In the genomic region with DNA sequence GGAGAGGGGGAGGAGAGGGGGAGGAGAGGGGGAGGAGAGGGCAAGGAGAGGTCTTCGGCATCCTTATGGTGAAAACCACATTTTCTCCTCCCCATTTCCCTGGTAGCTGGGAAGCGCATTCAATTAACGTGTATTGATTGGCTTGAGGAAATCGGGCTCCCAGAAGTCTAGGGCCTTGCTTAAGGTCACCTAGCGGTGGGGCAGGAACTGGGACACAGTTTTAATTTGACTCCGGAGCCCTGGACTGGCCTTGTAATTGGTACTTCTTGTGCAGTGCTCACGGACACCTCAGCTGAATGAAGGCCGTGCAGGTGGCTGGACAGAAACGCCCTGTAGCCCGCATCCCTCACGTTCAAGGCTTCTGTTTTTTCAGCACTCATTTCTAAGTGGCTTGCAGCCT, we compare ENCODE assay signal across 24 cellular contexts. TPM values are rescaled to one million over a fixed set of nuclear protein-coding genes. Genes with fewer than 3 reads are reported as not detected.
A peak's percentile ranks its signal among the peaks of the same experiment; 100 is the strongest.
DNase-seq lines count a peak whose midpoint lies in the region; ATAC-seq and TF ChIP-seq lines count a peak whose summit lies in the region.
"Had no signal": no experiment of that assay in that cellular context is flagged by ENCODE, and none has a peak within 500 bp of the region (broad histone marks: within the 10 kb centered on the region; RNA-seq: fewer than 3 reads in every experiment).

No MANE protein-coding gene starts in this region.

- H3K4me3 Mint-ChIP-seq in T-helper 17 cell, result no peak overlapping the region
- no peak overlapping the region for H3K4me3 Mint-ChIP-seq in activated T-helper 2 cell treated with anti-CD3 and anti-CD28 coated beads, Interferon-gamma antibody, Interleukin-2, Interleukin-4, amounts not matched to agents 10 μg/mL and 5 μg/mL and 100 μg/mL, durations not matched to agents 14 hours and 24 hours and 36 hours (ENCODE audit: low read depth)
- H3K4me3 Mint-ChIP-seq: activated CD4-positive, alpha-beta memory T cell treated with anti-CD3 and anti-CD28 coated beads for 36 hours; activated naive CD8-positive, alpha-beta T cell treated with anti-CD3 and anti-CD28 coated beads, Interleukin-2, amount 50 U/mL, for 24 hours; neural progenitor cell had no signal

- H3K9me3 ChIP-seq in gastroesophageal sphincter (no peaks in the 10 kb centered on the region), spleen (peaks cover 0 to 5% (median 0%) of the 10 kb centered on the region in 8 donors), T-helper 17 cell (ENCODE audit: control insufficient read depth, low read length, poor library complexity, severe bottlenecking) (no peaks in the 10 kb centered on the region)
- H3K9me3 ChIP-seq: breast epithelium, gastrocnemius medialis, transverse colon had no signal

- DNase-seq in activated effector memory CD4-positive, alpha-beta T cell treated with anti-CD3 and anti-CD28 coated beads, Interleukin-2, amount 50 U/mL, for 16 hours, result peak; percentile 33
- DNase-seq in activated effector memory CD4-positive, alpha-beta T cell treated with Interleukin-2 at 50 U/mL for 16 hours, result no peak
- DNase-seq in NB4 (ENCODE audit: low read depth) (peak; percentile 57), spleen (peak; percentile 49), T-helper 17 cell (no peak), substantia nigra (lab: John Stamatoyannopoulos, UW) (no peak)
- DNase-seq in activated T-helper 2 cell treated with anti-CD3 and anti-CD28 coated beads, Interferon-gamma antibody, Interleukin-2, Interleukin-4, amounts not matched to agents 10 μg/mL and 5 μg/mL and 100 μg/mL, durations not matched to agents 14 hours and 24 hours and 36 hours (ENCODE audit: low spot score), result no peak
- DNase-seq: activated CD4-positive, alpha-beta memory T cell treated with anti-CD3 and anti-CD28 coated beads for 36 hours; activated naive CD8-positive, alpha-beta T cell treated with anti-CD3 and anti-CD28 coated beads, Interleukin-2, amount 50 U/mL, for 24 hours; activated T-cell treated with anti-CD3 and anti-CD28 coated beads, Interleukin-2, amount 50 U/mL, for 72 hours; gastrocnemius medialis; KBM-7; left cardiac atrium; midbrain; NCI-H2171; NCI-H748 treated with DMSO at 0.1 percent for 48 hours; stimulated activated naive CD8-positive, alpha-beta T cell treated with anti-CD3 and anti-CD28 coated beads, Interleukin-15, Interleukin-2, amounts not matched to agents 100 U/mL and 50 U/mL, for 24 hours; transverse colon had no signal

- H3K36me3 Mint-ChIP-seq in T-helper 17 cell (ENCODE audit: low read depth), result peaks cover 2% of the 10 kb centered on the region
- H3K36me3 Mint-ChIP-seq in activated T-helper 2 cell treated with anti-CD3 and anti-CD28 coated beads, Interferon-gamma antibody, Interleukin-2, Interleukin-4, amounts not matched to agents 10 μg/mL and 5 μg/mL and 100 μg/mL, durations not matched to agents 14 hours and 24 hours and 36 hours (ENCODE audit: low read depth), result no peaks in the 10 kb centered on the region
- H3K36me3 Mint-ChIP-seq: activated CD4-positive, alpha-beta memory T cell treated with anti-CD3 and anti-CD28 coated beads for 36 hours; neural progenitor cell had no signal

- no peaks in the 10 kb centered on the region for H3K9me3 Mint-ChIP-seq in activated T-helper 2 cell treated with anti-CD3 and anti-CD28 coated beads, Interferon-gamma antibody, Interleukin-2, Interleukin-4, amounts not matched to agents 10 μg/mL and 5 μg/mL and 100 μg/mL, durations not matched to agents 14 hours and 24 hours and 36 hours
- H3K9me3 Mint-ChIP-seq: activated CD4-positive, alpha-beta memory T cell treated with anti-CD3 and anti-CD28 coated beads for 36 hours; activated naive CD8-positive, alpha-beta T cell treated with anti-CD3 and anti-CD28 coated beads, Interleukin-2, amount 50 U/mL, for 24 hours; activated T-cell treated with anti-CD3 and anti-CD28 coated beads, Interleukin-2, amount 50 U/mL, for 72 hours had no signal

- peaks cover 19% of the 10 kb centered on the region for H3K27me3 Mint-ChIP-seq in T-helper 17 cell
- peaks cover 27% of the 10 kb centered on the region for H3K27me3 Mint-ChIP-seq in activated T-helper 2 cell treated with anti-CD3 and anti-CD28 coated beads, Interferon-gamma antibody, Interleukin-2, Interleukin-4, amounts not matched to agents 10 μg/mL and 5 μg/mL and 100 μg/mL, durations not matched to agents 14 hours and 24 hours and 36 hours (ENCODE audit: low read depth)
- H3K27me3 Mint-ChIP-seq: activated CD4-positive, alpha-beta memory T cell treated with anti-CD3 and anti-CD28 coated beads for 36 hours; activated naive CD8-positive, alpha-beta T cell treated with anti-CD3 and anti-CD28 coated beads, Interleukin-2, amount 50 U/mL, for 24 hours had no signal

- H3K36me3 ChIP-seq in gastroesophageal sphincter (no peaks in the 10 kb centered on the region), spleen (no peaks in the 10 kb centered on the region)
- H3K36me3 ChIP-seq: breast epithelium, gastrocnemius medialis, neural progenitor cell, transverse colon had no signal

- H3K27ac ChIP-seq in gastroesophageal sphincter (peak overlapping the region in 3 of 4 donors; percentile 74 to 80 (median 77)), spleen (peak overlapping the region in 3 of 8 donors; percentile 25 to 26 (median 26)), substantia nigra (ENCODE audit: low read depth, low read length, poor library complexity, severe bottlenecking) (no peak overlapping the region)
- H3K27ac ChIP-seq: breast epithelium, gastrocnemius medialis, HL-60, neural progenitor cell had no signal

- H3K27ac Mint-ChIP-seq in T-helper 17 cell, result no peak overlapping the region
- no peak overlapping the region for H3K27ac Mint-ChIP-seq in activated T-helper 2 cell treated with anti-CD3 and anti-CD28 coated beads, Interferon-gamma antibody, Interleukin-2, Interleukin-4, amounts not matched to agents 10 μg/mL and 5 μg/mL and 100 μg/mL, durations not matched to agents 14 hours and 24 hours and 36 hours
- H3K27ac Mint-ChIP-seq: activated CD4-positive, alpha-beta memory T cell treated with anti-CD3 and anti-CD28 coated beads for 36 hours; activated naive CD8-positive, alpha-beta T cell treated with anti-CD3 and anti-CD28 coated beads, Interleukin-2, amount 50 U/mL, for 24 hours; activated T-cell treated with anti-CD3 and anti-CD28 coated beads, Interleukin-2, amount 50 U/mL, for 72 hours; neural progenitor cell had no signal

- ATAC-seq in gastroesophageal sphincter (no peak), T-helper 17 cell (no peak)
- ATAC-seq: gastrocnemius medialis, HCT116 had no signal

- intact Hi-C loops in spleen (cut with DNase I; ENCODE audit: low total_unique reads), result no loop called here
- intact Hi-C loops in activated T-helper 2 cell treated with anti-CD3 and anti-CD28 coated beads, Interferon-gamma antibody, Interleukin-2, Interleukin-4, amounts not matched to agents 10 μg/mL and 5 μg/mL and 100 μg/mL, durations not matched to agents 14 hours and 24 hours and 36 hours (cut with micrococcal nuclease), result no loop called here

- TF ChIP-seq POLR2A in NB4 (IDR thresholded peaks at IDR 0.05; ENCODE audit: extremely low read depth, insufficient read length) (no peak), gastroesophageal sphincter (IDR thresholded peaks at IDR 0.05) (no peak), spleen (IDR thresholded peaks at IDR 0.05) (no peak)

- WGBS in gastroesophageal sphincter (ENCODE audit: low coverage in 1 of 2), 2 donors, result 36% methylated on average over 5 to 8 of the region's 11 CpGs
- WGBS in spleen, 5 donors, result 42 to 50% (median 45%) methylated on average over 11 of the region's 11 CpGs

- H3K27me3 ChIP-seq in gastroesophageal sphincter, result no peaks in the 10 kb centered on the region
- no peaks in the 10 kb centered on the region for H3K27me3 ChIP-seq in spleen (replicated peaks in 1 of 7)
- H3K27me3 ChIP-seq: gastrocnemius medialis, neural progenitor cell had no signal

- no peak for TF ChIP-seq EP300 in gastroesophageal sphincter (IDR thresholded peaks at IDR 0.05)

- peaks cover 8% of the 10 kb centered on the region for H3K4me1 Mint-ChIP-seq in T-helper 17 cell
- peaks cover 6% of the 10 kb centered on the region for H3K4me1 Mint-ChIP-seq in activated T-helper 2 cell treated with anti-CD3 and anti-CD28 coated beads, Interferon-gamma antibody, Interleukin-2, Interleukin-4, amounts not matched to agents 10 μg/mL and 5 μg/mL and 100 μg/mL, durations not matched to agents 14 hours and 24 hours and 36 hours (ENCODE audit: low read depth)

- no peak for TF ChIP-seq CTCF in NB4 (IDR thresholded peaks at IDR 0.05; ENCODE audit: low read depth, low read length)
- no peak for TF ChIP-seq CTCF in gastroesophageal sphincter (IDR thresholded peaks at IDR 0.05)
- TF ChIP-seq CTCF in spleen (IDR thresholded peaks at IDR 0.05 in 8 of 11, conservative IDR thresholded peaks at IDR 0.05 in 3 of 11), result no peak

- H3K4me1 ChIP-seq in gastroesophageal sphincter (peaks cover 0 to 30% (median 8%) of the 10 kb centered on the region in 3 donors), spleen (peaks cover 8 to 63% (median 42%) of the 10 kb centered on the region in 6 donors)
- H3K4me1 ChIP-seq: breast epithelium, gastrocnemius medialis had no signal

- no peak overlapping the region for H3K4me3 ChIP-seq in NB4 (ENCODE audit: low read depth, low read length)
- no peak overlapping the region for H3K4me3 ChIP-seq in gastroesophageal sphincter
- no peak overlapping the region for H3K4me3 ChIP-seq in spleen
- H3K4me3 ChIP-seq: breast epithelium, gastrocnemius medialis, neural progenitor cell, transverse colon had no signal

RNA-seq across cellular contexts. Expression of a gene that starts 42.8 kb away (rescaled TPM):
- total RNA-seq in gastroesophageal sphincter, result not detected
- under 1 TPM in 1 of 7 donors, not detected in 6; 0.26 TPM for total RNA-seq in spleen
- under 1 TPM in 2 of 3 donors, not detected in 1; 0.23 to 0.45 TPM for polyA plus RNA-seq in spleen
- total RNA-seq in T-helper 17 cell, result not detected
- not detected in 2 replicates for total RNA-seq in activated T-helper 2 cell treated with anti-CD3 and anti-CD28 coated beads, Interferon-gamma antibody, Interleukin-2, Interleukin-4, amounts not matched to agents 10 μg/mL and 5 μg/mL and 100 μg/mL, durations not matched to agents 14 hours and 24 hours and 36 hours
- total RNA-seq: activated CD4-positive, alpha-beta memory T cell treated with anti-CD3 and anti-CD28 coated beads for 36 hours; activated T-cell treated with anti-CD3 and anti-CD28 coated beads, Interleukin-2, amount 50 U/mL, for 72 hours; breast epithelium; dermis microvascular lymphatic vessel endothelial cell; gastrocnemius medialis; left cardiac atrium had no signal

Comparison
In these comparisons a context has a peak if more than half of its experiments do, and no peak if none do; other contexts are left out.
1. DNase-seq: peak in activated effector memory CD4-positive, alpha-beta T cell treated with anti-CD3 and anti-CD28 coated beads, Interleukin-2, amount 50 U/mL, for 16 hours (single experiment), NB4 (single experiment) and spleen (single experiment); none in activated effector memory CD4-positive, alpha-beta T cell treated with Interleukin-2 at 50 U/mL for 16 hours (single experiment), T-helper 17 cell (0 of 3), activated T-helper 2 cell treated with anti-CD3 and anti-CD28 coated beads, Interferon-gamma antibody, Interleukin-2, Interleukin-4, amounts not matched to agents 10 μg/mL and 5 μg/mL and 100 μg/mL, durations not matched to agents 14 hours and 24 hours and 36 hours (single experiment) and substantia nigra (0 of 49).